ENCODE assay signal across 15 cellular contexts in the genomic region with DNA sequence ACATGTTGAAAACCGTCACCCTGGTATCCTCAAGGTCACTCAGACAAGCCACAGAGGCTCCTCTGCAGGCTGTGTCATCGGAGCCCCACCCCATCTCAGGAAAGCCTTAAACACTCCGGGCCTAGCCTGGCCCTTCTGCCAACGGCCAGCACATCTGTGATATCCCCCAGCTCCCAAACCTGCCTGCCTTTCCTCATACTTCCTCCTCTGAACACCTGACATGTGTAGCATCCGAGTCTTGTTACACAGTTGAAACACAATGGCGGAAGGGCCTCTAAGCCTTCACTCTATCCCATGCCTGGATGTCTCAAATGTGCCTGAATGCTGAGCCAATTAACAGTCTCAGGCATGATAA.
"Had no signal": no experiment of that assay in that cellular context is flagged by ENCODE, and none has a peak within 500 bp of the region (broad histone marks: within the 10 kb centered on the region; RNA-seq: fewer than 3 reads in every experiment).

No MANE protein-coding gene starts in this region.

- H3K4me3 Mint-ChIP-seq: activated T-helper 17 cell treated with anti-CD3 and anti-CD28 coated beads, Interleukin-2, amount 50 U/mL, for 72 hours; T-cell had no signal

- H3K27me3 Mint-ChIP-seq: activated T-helper 17 cell treated with anti-CD3 and anti-CD28 coated beads, Interleukin-2, amount 50 U/mL, for 72 hours; T-cell had no signal

- H3K4me1 ChIP-seq: prostate gland, right lobe of liver had no signal

- H3K9me3 ChIP-seq: left lung, prostate gland, right lobe of liver, tibial nerve, vagina had no signal

- DNase-seq: activated CD4-positive, alpha-beta T cell treated with anti-CD3 and anti-CD28 coated beads, Interleukin-2, amount 50 U/mL, for 48 hours; activated CD4-positive, CD25-positive, alpha-beta regulatory T cell treated with anti-CD3 and anti-CD28 coated beads, Interleukin-2, amount 50 U/mL, for 72 hours; activated naive CD4-positive, alpha-beta T cell treated with Interleukin-2 at 50 U/mL for 16 hours; left lung; mesendoderm; right lobe of liver; stimulated activated CD4-positive, alpha-beta T cell treated with anti-CD3 and anti-CD28 coated beads, Interleukin-2, amount 100 ng/mL, for 24 hours; T-cell; T1000 had no signal

- H3K36me3 ChIP-seq: left lung, prostate gland, right lobe of liver, vagina had no signal

- H3K27ac Mint-ChIP-seq: activated T-helper 17 cell treated with anti-CD3 and anti-CD28 coated beads, Interleukin-2, amount 50 U/mL, for 72 hours had no signal

- H3K27me3 ChIP-seq: hepatocyte, left lung, right lobe of liver, tibial nerve, vagina had no signal

- H3K4me3 ChIP-seq: hepatocyte, left lung, prostate gland, right lobe of liver, tibial nerve, vagina had no signal

- H3K36me3 Mint-ChIP-seq: T-cell had no signal

- H3K27ac ChIP-seq: hepatocyte, prostate gland, right lobe of liver, vagina had no signal

- H3K9me3 Mint-ChIP-seq: activated T-helper 17 cell treated with anti-CD3 and anti-CD28 coated beads, Interleukin-2, amount 50 U/mL, for 72 hours; T-cell had no signal

- ATAC-seq: esophagus mucosa, right lobe of liver, T-cell had no signal
